29 cellular contexts compared by ENCODE assay signal in the genomic region with DNA sequence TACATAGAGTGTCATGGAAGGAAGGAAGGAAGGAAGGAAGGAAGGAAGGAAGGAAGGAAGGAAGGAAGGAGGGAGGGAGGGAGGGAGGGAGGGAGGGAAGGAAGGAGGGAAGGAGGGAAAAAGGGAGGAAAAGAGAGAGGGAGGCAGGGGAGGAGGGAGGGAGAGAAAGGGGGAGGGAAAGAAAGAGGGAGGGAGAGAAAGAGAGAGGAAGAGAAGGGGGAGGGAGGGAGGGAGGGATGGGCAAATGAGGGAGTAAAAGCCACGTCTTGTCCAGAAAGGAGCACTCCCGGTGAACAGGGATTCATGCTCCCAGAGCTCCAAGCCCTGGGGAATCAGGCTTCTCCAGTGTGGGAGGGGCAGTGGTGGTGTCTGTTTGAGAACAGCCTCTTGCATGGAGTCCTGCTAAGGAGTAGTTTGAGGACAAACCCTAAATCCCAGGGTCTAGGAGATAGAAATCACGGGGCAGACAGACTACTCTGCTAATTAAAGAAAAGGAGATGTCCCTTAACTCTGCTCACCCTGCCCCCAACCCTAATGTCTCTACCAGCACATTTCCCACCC.
"Had no signal": no experiment of that assay in that cellular context is flagged by ENCODE, and none has a peak within 500 bp of the region (broad histone marks: within the 10 kb centered on the region; RNA-seq: fewer than 3 reads in every experiment).

No MANE protein-coding gene starts in this region.

- H3K27ac ChIP-seq: neutrophil, pancreas, prostate gland, skin epidermis, spleen, suprapubic skin, testis, tibial artery, transverse colon, upper lobe of right lung, vagina had no signal

- H3K36me3 ChIP-seq: neutrophil, pancreas, prostate gland, spleen, suprapubic skin, tibial artery, transverse colon, upper lobe of right lung, vagina had no signal

- H3K4me2 ChIP-seq: smooth muscle cell had no signal

- ATAC-seq: naive thymus-derived CD8-positive, alpha-beta T cell; natural killer cell treated with Interleukin-12 subunit alpha and Interleukin-12 subunit beta and Interleukin-15 and Interleukin-18, amount 100 ng/mL, for 72 hours; pancreas; right cardiac atrium; sciatic nerve; stimulated activated memory B cell treated with anti-CD40 and anti-IgM and Interleukin-4, amounts not matched to agents 10 μg/mL and 1 μg/mL and 100 μg/mL, for 72 hours; stimulated activated naive CD8-positive, alpha-beta T cell treated with anti-CD3 and anti-CD28 coated beads, Interleukin-15, amount 100 ng/mL, for 72 hours; stimulated activated naive CD8-positive, alpha-beta T cell treated with anti-CD3 and anti-CD28 coated beads, Interleukin-15, Interleukin-2, amounts not matched to agents 100 U/mL and 50 U/mL, for 24 hours; upper lobe of right lung had no signal

- DNase-seq: nephron progenitor cell; nucleus accumbens; pancreas; retina; right cardiac atrium; spleen; stimulated activated CD4-positive, alpha-beta T cell treated with anti-CD3 and anti-CD28 coated beads, Interleukin-12 subunit alpha, Interleukin-12 subunit beta, amount 100 ng/mL, for 4 hours; stimulated activated CD4-positive, alpha-beta T cell treated with anti-CD3 and anti-CD28 coated beads, Interleukin-1b, Interleukin-23, amount 100 ng/mL, for 48 hours; stimulated activated CD4-positive, alpha-beta T cell treated with anti-CD3 and anti-CD28 coated beads, Interleukin-4, amount 100 ng/mL, for 1 hour; stimulated activated CD4-positive, alpha-beta T cell treated with anti-CD3 and anti-CD28 coated beads, Interleukin-4, amount 100 ng/mL, for 4 hours; stimulated activated CD8-positive, alpha-beta memory T cell treated with anti-CD3 and anti-CD28 coated beads, Interleukin-4, amount 100 ng/mL, for 48 hours; stimulated activated naive CD4-positive, alpha-beta T cell; stimulated activated naive CD8-positive, alpha-beta T cell treated with anti-CD3 and anti-CD28 coated beads, Interleukin-15, amount 100 ng/mL, for 72 hours; stimulated activated naive CD8-positive, alpha-beta T cell treated with anti-CD3 and anti-CD28 coated beads, Interleukin-15, Interleukin-2, amounts not matched to agents 100 U/mL and 50 U/mL, for 24 hours; substantia nigra; testis; tibial artery; transverse colon; upper lobe of right lung had no signal

- H3K27me3 ChIP-seq: testis, vagina had no signal

- H3K9me3 ChIP-seq: neutrophil, pancreas, prostate gland, testis, transverse colon, upper lobe of right lung, vagina had no signal

- FAIRE-seq: pancreas had no signal

- H3K4me3 ChIP-seq: pancreas, prostate gland, skin epidermis, smooth muscle cell, spleen, suprapubic skin, testis, tibial artery, transverse colon, upper lobe of right lung, vagina had no signal

- H3K4me1 ChIP-seq: pancreas, prostate gland, spleen, suprapubic skin, testis, tibial artery, transverse colon, upper lobe of right lung, vagina had no signal
